Comparison of ENCODE assay signal across 9 cellular contexts in genomic region chr6:36633915-36634314, GRCh38. TPM values are rescaled to one million over a fixed set of nuclear protein-coding genes. Genes with fewer than 3 reads are reported as not detected.
DNase-seq lines count a peak whose midpoint lies in the region; ATAC-seq, FAIRE-seq and TF ChIP-seq lines count a peak whose summit lies in the region.
"Had no signal": no experiment of that assay in that cellular context is flagged by ENCODE, and none has a peak within 500 bp of the region (broad histone marks: within the 10 kb centered on the region; RNA-seq: fewer than 3 reads in every experiment).

No MANE protein-coding gene starts in this region.

- intact Hi-C loops in sciatic nerve (cut with DNase I) = no loop called here

- no peaks in the 10 kb centered on the region for H4K20me1 ChIP-seq in Karpas-422 (ENCODE audit: insufficient read depth, low read depth, low read length)

- no peak overlapping the region for H2AFZ ChIP-seq in Karpas-422 (ENCODE audit: low read length)

- no peaks in the 10 kb centered on the region for H3K79me2 ChIP-seq in Karpas-422 (ENCODE audit: low read length)

- TF ChIP-seq CTCF in foreskin fibroblast (IDR thresholded peaks at IDR 0.05; ENCODE audit: low read depth, low read length) = no peak

- no peaks in the 10 kb centered on the region for H3K36me3 ChIP-seq in Karpas-422 (ENCODE audit: insufficient read depth, low read length)

- no peaks in the 10 kb centered on the region for H3K9me3 ChIP-seq in Karpas-422 (ENCODE audit: low read length)

- DNase-seq in ELF-1 (ENCODE audit: low read depth, low spot score) = peak; percentile 51
- DNase-seq in RCC 7860 (ENCODE audit: low spot score) = peak; percentile 35
- DNase-seq in foreskin fibroblast = peak; percentile 83 to 92
- peak; percentile 85 for DNase-seq in sciatic nerve (ENCODE audit: low spot score)
- no peak for DNase-seq in NOMO-1 treated with dmso at 0.1 percent for 144 hours (lab: John Stamatoyannopoulos, UW; ENCODE audit: unreplicated experiment)
- DNase-seq in RPMI8226 = no peak
- no peak for DNase-seq in GM03348 (ENCODE audit: low spot score)
- DNase-seq in Karpas-422 = no peak
- DNase-seq: activated T-cell treated with anti-CD3 and anti-CD28 coated beads, Interleukin-2, amount 50 U/mL, for 24 hours had no signal

- H3K9ac ChIP-seq in Karpas-422 (ENCODE audit: low read length) = no peak overlapping the region

- no peaks in the 10 kb centered on the region for H3K9me2 ChIP-seq in Karpas-422 (replicated peaks; ENCODE audit: insufficient read depth, low read length)

- H3K4me1 ChIP-seq in Karpas-422 (ENCODE audit: low read length) = peaks cover 8% of the 10 kb centered on the region

- H3K4me3 ChIP-seq in foreskin fibroblast (ENCODE audit: low read depth in 1 of 2, low read length in 2 of 2) (no peak overlapping the region), Karpas-422 (ENCODE audit: low read length) (no peak overlapping the region)

- no peaks in the 10 kb centered on the region for H3K27me3 ChIP-seq in Karpas-422 (ENCODE audit: low read length)

- FAIRE-seq in RCC 7860 (lab: Jason Lieb, UNC) = no peak

- H3K27ac ChIP-seq in Karpas-422 (ENCODE audit: low read length) = no peak overlapping the region

- ATAC-seq in sciatic nerve = peak; percentile 82

- H3K4me2 ChIP-seq in Karpas-422 (ENCODE audit: low read depth, low read length, poor library complexity, severe bottlenecking) = no peak overlapping the region

RNA-seq across cellular contexts. Expression of gene SRSF3, which starts 39.8 kb away (rescaled TPM):
- 218 TPM for total RNA-seq in sciatic nerve
- 216 and 248 TPM in 2 replicates for total RNA-seq in Karpas-422 (2014; rRNA removed; shearing (Covaris generic); ENCODE audit: low replicate concordance)

RNA-seq across cellular contexts. Expression of gene CDKN1A, which starts 44.6 kb away (rescaled TPM):
- total RNA-seq in sciatic nerve = 142 TPM
- 4.5 and 6.8 TPM in 2 replicates for total RNA-seq in Karpas-422 (2014; rRNA removed; shearing (Covaris generic); ENCODE audit: low replicate concordance)

Comparison
In these comparisons a context has a peak if more than half of its experiments do, and no peak if none do; other contexts are left out.
1. DNase-seq: peak in ELF-1 (single experiment), RCC 7860 (single experiment), foreskin fibroblast (2 of 2) and sciatic nerve (single experiment); none in NOMO-1 treated with dmso at 0.1 percent for 144 hours (single experiment), RPMI8226 (single experiment), GM03348 (single experiment) and Karpas-422 (single experiment).
2. RNA of gene CDKN1A, which starts 44.6 kb away (total RNA-seq): 142 TPM in sciatic nerve (single experiment); 4.5 to 6.8 TPM in Karpas-422; every median in the first group is over 10 times any median in the second.